ENCODE assay signal across 16 cellular contexts in the genomic region with DNA sequence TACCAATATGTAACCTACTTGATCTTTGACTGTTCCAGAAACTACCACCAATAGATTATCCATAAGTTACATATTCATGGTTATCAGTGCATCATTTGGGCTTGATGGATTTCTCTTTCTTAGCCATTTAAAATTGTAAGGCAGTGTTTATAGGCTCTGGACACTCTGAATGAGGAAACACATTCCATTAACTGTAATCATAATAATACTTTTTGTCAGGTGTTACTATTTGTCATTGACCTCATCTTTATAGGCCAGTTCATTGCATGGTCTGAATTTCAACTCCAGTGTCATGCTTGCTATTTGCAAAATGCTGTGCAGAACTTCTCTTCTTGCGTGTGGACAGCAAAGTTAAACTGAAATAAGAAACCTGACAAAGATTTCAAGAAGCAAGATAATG.
A peak's percentile ranks its signal among the peaks of the same experiment; 100 is the strongest.
DNase-seq lines count a peak whose midpoint lies in the region; ATAC-seq, FAIRE-seq and TF ChIP-seq lines count a peak whose summit lies in the region.
"Had no signal": no experiment of that assay in that cellular context is flagged by ENCODE, and none has a peak within 500 bp of the region (broad histone marks: within the 10 kb centered on the region; RNA-seq: fewer than 3 reads in every experiment).

No MANE protein-coding gene starts in this region.

- no peak for FAIRE-seq in bronchial epithelial cell (lab: Jason Lieb, UNC)
- FAIRE-seq: A549, GM12892 had no signal

- no peak for TF ChIP-seq CTCF in bronchial epithelial cell (IDR thresholded peaks at IDR 0.05; ENCODE audit: insufficient read depth, low read length, severe bottlenecking)
- no peak for TF ChIP-seq CTCF in kidney epithelial cell (IDR thresholded peaks at IDR 0.05; ENCODE audit: insufficient read depth, low read length, poor library complexity, severe bottlenecking)

- no peak for ATAC-seq in HG02981 (IDR thresholded peaks at IDR 0.05; ENCODE audit: unreplicated experiment)
- ATAC-seq: A549 had no signal

- H3K36me3 ChIP-seq in bronchial epithelial cell (ENCODE audit: control insufficient read depth, insufficient read depth, low read length), result no peaks in the 10 kb centered on the region
- H3K36me3 ChIP-seq in kidney epithelial cell (ENCODE audit: control insufficient read depth, insufficient read depth, low read length), result no peaks in the 10 kb centered on the region
- H3K36me3 ChIP-seq: BE2C had no signal

- DNase-seq in HT-29 (ENCODE audit: low spot score) (peak; percentile 5), bronchial epithelial cell (ENCODE audit: low read depth) (peak; percentile 62), kidney epithelial cell (ENCODE audit: low read depth) (peak; percentile 1), NCI-H446 treated with DMSO at 0.1 percent for 48 hours (lab: John Stamatoyannopoulos, UW) (no peak), retina (no peak)
- DNase-seq: BE2C; CD4-positive, alpha-beta memory T cell; DMS153; DMS79 treated with DMSO at 0.1 percent for 48 hours; GDM1; GOT3; H9; IMR-90 had no signal

- H3K4me3 ChIP-seq in bronchial epithelial cell (ENCODE audit: low read depth, low read length), result no peak overlapping the region
- H3K4me3 ChIP-seq in kidney epithelial cell (ENCODE audit: low read depth, low read length), result no peak overlapping the region
- H3K4me3 ChIP-seq: A549 had no signal

- H3K27me3 ChIP-seq in bronchial epithelial cell (ENCODE audit: control insufficient read depth, insufficient read depth, low read length), result no peaks in the 10 kb centered on the region
- H3K27me3 ChIP-seq in kidney epithelial cell (ENCODE audit: control insufficient read depth, insufficient read depth, low read length), result no peaks in the 10 kb centered on the region
- H3K27me3 ChIP-seq: BE2C had no signal

Comparison
In these comparisons a context has a peak if more than half of its experiments do, and no peak if none do; other contexts are left out.
1. DNase-seq: peak in HT-29 (single experiment), bronchial epithelial cell (single experiment) and kidney epithelial cell (single experiment); none in NCI-H446 treated with DMSO at 0.1 percent for 48 hours (single experiment) and retina (single experiment).